ENCODE assay signal across 8 cellular contexts in genomic region chr3:11582123-11582968, GRCh38.
DNase-seq lines count a peak whose midpoint lies in the region; ATAC-seq and TF ChIP-seq lines count a peak whose summit lies in the region.

No MANE protein-coding gene starts in this region.

- WGBS in body of pancreas, 2 donors = 7% methylated on average over 14 of the region's 14 CpGs
- whole genome bisulfite sequencing in sigmoid colon, 2 donors = 6 to 13% methylated on average over 14 of the region's 14 CpGs

- peaks cover 18% of the 10 kb centered on the region for H3K36me3 Mint-ChIP-seq in T-helper 2 cell treated with Interferon-gamma antibody and Interleukin-4, amounts not matched to agents 5 μg/mL and 100 μg/mL, for 36 hours (ENCODE audit: low read depth)

- intact Hi-C loops in body of pancreas (cut with DNase I) (no loop called here), sigmoid colon (cut with DNase I) (no loop called here)

- H3K27me3 ChIP-seq in body of pancreas (no peaks in the 10 kb centered on the region), iPS-18a (ENCODE audit: control insufficient read depth, insufficient read depth, low read length) (no peaks in the 10 kb centered on the region), sigmoid colon (no peaks in the 10 kb centered on the region)

- H3K9me3 ChIP-seq in body of pancreas (no peaks in the 10 kb centered on the region), iPS-18a (ENCODE audit: control insufficient read depth, low read depth, low read length) (no peaks in the 10 kb centered on the region), sigmoid colon (no peaks in the 10 kb centered on the region)

- no peak for TF ChIP-seq POLR2A in body of pancreas (IDR thresholded peaks at IDR 0.05)
- no peak for TF ChIP-seq POLR2A in sigmoid colon (IDR thresholded peaks at IDR 0.05)

- H3K27ac Mint-ChIP-seq in T-helper 2 cell treated with Interferon-gamma antibody and Interleukin-4, amounts not matched to agents 5 μg/mL and 100 μg/mL, for 36 hours = no peak overlapping the region

- H3K4me1 ChIP-seq in body of pancreas = peaks cover 26% of the 10 kb centered on the region
- H3K4me1 ChIP-seq in iPS-18a (ENCODE audit: control insufficient read depth, low read depth, low read length) = peaks cover 27% of the 10 kb centered on the region
- peaks cover 0 to 60% (median 50%) of the 10 kb centered on the region in 4 donors for H3K4me1 ChIP-seq in sigmoid colon

- no peaks in the 10 kb centered on the region for H3K9me3 Mint-ChIP-seq in T-helper 2 cell treated with Interferon-gamma antibody and Interleukin-4, amounts not matched to agents 5 μg/mL and 100 μg/mL, for 36 hours

- TF ChIP-seq CTCF in body of pancreas (IDR thresholded peaks at IDR 0.05) (no peak), sigmoid colon (IDR thresholded peaks at IDR 0.05) (no peak)

- H3K36me3 ChIP-seq in body of pancreas (replicated peaks in 1 of 2; ENCODE audit: insufficient read depth in 1 of 2, low read depth in 2 of 2) (peaks cover 0 to 2% of the 10 kb centered on the region in 2 donors), iPS-18a (ENCODE audit: control insufficient read depth, low read depth, low read length) (no peaks in the 10 kb centered on the region), sigmoid colon (no peaks in the 10 kb centered on the region)

- H3K4me3 ChIP-seq in body of pancreas = no peak overlapping the region
- peak overlapping the region; percentile 73 for H3K4me3 ChIP-seq in iPS-18a (ENCODE audit: low read length)
- peak overlapping the region; percentile 18 to 37 (median 30) for H3K4me3 ChIP-seq in sigmoid colon

- H3K4me1 Mint-ChIP-seq in T-helper 2 cell treated with Interferon-gamma antibody and Interleukin-4, amounts not matched to agents 5 μg/mL and 100 μg/mL, for 36 hours (ENCODE audit: low read depth) = peaks cover 31% of the 10 kb centered on the region

- H3K27me3 Mint-ChIP-seq in T-helper 2 cell treated with Interferon-gamma antibody and Interleukin-4, amounts not matched to agents 5 μg/mL and 100 μg/mL, for 36 hours (ENCODE audit: low read depth) = no peaks in the 10 kb centered on the region

- H3K4me3 Mint-ChIP-seq in T-helper 2 cell treated with Interferon-gamma antibody and Interleukin-4, amounts not matched to agents 5 μg/mL and 100 μg/mL, for 36 hours = peak overlapping the region; percentile 64

- peak overlapping the region; percentile 2 to 75 (median 68) for H3K27ac ChIP-seq in body of pancreas
- peak overlapping the region; percentile 28 for H3K27ac ChIP-seq in iPS-18a (ENCODE audit: low read length)
- peak overlapping the region; percentile 69 to 86 (median 78) for H3K27ac ChIP-seq in sigmoid colon

- H3K9ac ChIP-seq in iPS-18a (ENCODE audit: low read length) = peak overlapping the region; percentile 65

- no peak for TF ChIP-seq EP300 in sigmoid colon (IDR thresholded peaks at IDR 0.05)

- peak; percentile 79 for ATAC-seq in body of pancreas
- ATAC-seq in GM18519 (IDR thresholded peaks at IDR 0.05; ENCODE audit: low FRiP score, unreplicated experiment) = no peak

- no peak for DNase-seq in T-helper 2 cell treated with Interferon-gamma antibody and Interleukin-4, amounts not matched to agents 5 μg/mL and 100 μg/mL, for 36 hours (ENCODE audit: low spot score)
- DNase-seq in T-helper 2 cell = no peak
- peak; percentile 2 for DNase-seq in NCI-H2081 treated with DMSO at 0.1 percent for 48 hours (lab: John Stamatoyannopoulos, UW)
- DNase-seq in body of pancreas = peak; percentile 62 to 79 (median 72)
- DNase-seq in sigmoid colon = peak; percentile 90
- DNase-seq in KG1 (lab: John Stamatoyannopoulos, UW) = no peak

Comparison
In these comparisons a context has a peak if more than half of its experiments do, and no peak if none do; other contexts are left out.
1. DNase-seq: peak in NCI-H2081 treated with DMSO at 0.1 percent for 48 hours (single experiment), body of pancreas (4 of 4) and sigmoid colon (single experiment); none in T-helper 2 cell treated with Interferon-gamma antibody and Interleukin-4, amounts not matched to agents 5 μg/mL and 100 μg/mL, for 36 hours (single experiment), T-helper 2 cell (0 of 5) and KG1 (single experiment).
2. H3K4me3 ChIP-seq: peak in iPS-18a (single experiment) and sigmoid colon (4 of 4); none in body of pancreas (0 of 2).
3. Peak in every context shown above with its lines, with median percentiles within 50 percentile points of each other: H3K27ac ChIP-seq.